13 cellular contexts compared by ENCODE assay signal in genomic region chr4:20394471-20394870, GRCh38.
"Had no signal": no experiment of that assay in that cellular context is flagged by ENCODE, and none has a peak within 500 bp of the region (broad histone marks: within the 10 kb centered on the region; RNA-seq: fewer than 3 reads in every experiment).

No MANE protein-coding gene starts in this region.

- H3K9me3 ChIP-seq: breast epithelium, heart left ventricle, thoracic aorta had no signal

- H3K27me3 ChIP-seq: breast epithelium, heart left ventricle had no signal

- H3K4me3 ChIP-seq: breast epithelium, heart left ventricle, thoracic aorta had no signal

- H3K4me1 ChIP-seq: breast epithelium, heart left ventricle had no signal

- ATAC-seq: activated naive CD8-positive, alpha-beta T cell treated with anti-CD3 and anti-CD28 coated beads, Interleukin-2, amount 50 U/mL, for 24 hours; activated T-helper 17 cell treated with anti-CD3 and anti-CD28 coated beads, Interleukin-2, amount 50 U/mL, for 72 hours; heart left ventricle; natural killer cell treated with Interleukin-12 subunit alpha and Interleukin-12 subunit beta and Interleukin-15 and Interleukin-18, amount 100 ng/mL, for 72 hours; sciatic nerve; stimulated activated naive CD8-positive, alpha-beta T cell treated with anti-CD3 and anti-CD28 coated beads, Interleukin-15, Interleukin-2, amounts not matched to agents 100 U/mL and 50 U/mL, for 24 hours had no signal

- DNase-seq: activated CD4-positive, alpha-beta T cell treated with anti-CD3 and anti-CD28 coated beads for 1 hour; activated CD4-positive, alpha-beta T cell treated with anti-CD3 and anti-CD28 coated beads, Interleukin-2, amount 50 U/mL, for 4 hours; aorta; immature natural killer cell had no signal

- H3K27ac ChIP-seq: breast epithelium, heart left ventricle, thoracic aorta had no signal

- H3K36me3 ChIP-seq: breast epithelium, heart left ventricle, thoracic aorta had no signal

- FAIRE-seq: frontal cortex had no signal
